Comparison of ENCODE assay signal across 28 cellular contexts in genomic region chr4:77251751-77252150, GRCh38.
"Had no signal": no experiment of that assay in that cellular context is flagged by ENCODE, and none has a peak within 500 bp of the region (broad histone marks: within the 10 kb centered on the region; RNA-seq: fewer than 3 reads in every experiment).

No MANE protein-coding gene starts in this region.

- H3K9me3 Mint-ChIP-seq: stimulated activated effector memory CD8-positive, alpha-beta T cell treated with anti-CD3 and anti-CD28 coated beads, Interleukin-12 subunit alpha, Interleukin-12 subunit beta, amount 100 ng/mL, for 72 hours; stimulated activated memory B cell treated with anti-CD40 and anti-IgM and Interleukin-4, amounts not matched to agents 10 μg/mL and 1 μg/mL and 100 μg/mL, for 72 hours; stimulated activated naive B cell treated with anti-CD40 and anti-IgM and Interleukin-4, amounts not matched to agents 10 μg/mL and 1 μg/mL and 100 μg/mL, for 72 hours; stimulated activated naive CD8-positive, alpha-beta T cell treated with anti-CD3 and anti-CD28 coated beads, Interleukin-15, amount 100 ng/mL, for 72 hours; stimulated activated naive CD8-positive, alpha-beta T cell treated with anti-CD3 and anti-CD28 coated beads, Interleukin-15, Interleukin-2, amounts not matched to agents 100 ng/mL and 50 ng/mL, for 24 hours; type B pancreatic cell had no signal

- H3K36me3 Mint-ChIP-seq: stimulated activated effector memory CD8-positive, alpha-beta T cell treated with anti-CD3 and anti-CD28 coated beads, Interleukin-12 subunit alpha, Interleukin-12 subunit beta, amount 100 ng/mL, for 72 hours; stimulated activated memory B cell treated with anti-CD40 and anti-IgM and Interleukin-4, amounts not matched to agents 10 μg/mL and 1 μg/mL and 100 μg/mL, for 72 hours; stimulated activated naive B cell treated with anti-CD40 and anti-IgM and Interleukin-4, amounts not matched to agents 10 μg/mL and 1 μg/mL and 100 μg/mL, for 72 hours; type B pancreatic cell had no signal

- H3K27me3 ChIP-seq: stomach, suprapubic skin, testis, thyroid gland, tibial artery, tibial nerve, transverse colon, upper lobe of left lung, upper lobe of right lung, uterus, vagina had no signal

- H3K4me3 ChIP-seq: stomach, suprapubic skin, testis, thoracic aorta, thyroid gland, tibial artery, tibial nerve, transverse colon, upper lobe of left lung, upper lobe of right lung, uterus, vagina had no signal

- H3K27me3 Mint-ChIP-seq: stimulated activated memory B cell treated with anti-CD40 and anti-IgM and Interleukin-4, amounts not matched to agents 10 μg/mL and 1 μg/mL and 100 μg/mL, for 72 hours; stimulated activated naive B cell treated with anti-CD40 and anti-IgM and Interleukin-4, amounts not matched to agents 10 μg/mL and 1 μg/mL and 100 μg/mL, for 72 hours had no signal

- H3K36me3 ChIP-seq: stomach, suprapubic skin, thoracic aorta, thyroid gland, tibial artery, tibial nerve, transverse colon, upper lobe of left lung, upper lobe of right lung, uterus, vagina had no signal

- H3K4me1 ChIP-seq: stomach, suprapubic skin, testis, thyroid gland, tibial artery, tibial nerve, transverse colon, upper lobe of right lung, uterus, vagina had no signal

- H3K27ac ChIP-seq: stomach, suprapubic skin, testis, thoracic aorta, thyroid gland, tibial artery, tibial nerve, transverse colon, upper lobe of left lung, upper lobe of right lung, uterus, vagina had no signal

- H3K4me3 Mint-ChIP-seq: stimulated activated effector memory CD8-positive, alpha-beta T cell treated with anti-CD3 and anti-CD28 coated beads, Interleukin-12 subunit alpha, Interleukin-12 subunit beta, amount 100 ng/mL, for 72 hours; stimulated activated memory B cell treated with anti-CD40 and anti-IgM and Interleukin-4, amounts not matched to agents 10 μg/mL and 1 μg/mL and 100 μg/mL, for 72 hours; stimulated activated naive B cell treated with anti-CD40 and anti-IgM and Interleukin-4, amounts not matched to agents 10 μg/mL and 1 μg/mL and 100 μg/mL, for 72 hours; stimulated activated naive CD8-positive, alpha-beta T cell treated with anti-CD3 and anti-CD28 coated beads, Interleukin-15, amount 100 ng/mL, for 72 hours; stimulated activated naive CD8-positive, alpha-beta T cell treated with anti-CD3 and anti-CD28 coated beads, Interleukin-15, Interleukin-2, amounts not matched to agents 100 ng/mL and 50 ng/mL, for 24 hours; type B pancreatic cell had no signal

- H3K9me3 ChIP-seq: stomach, suprapubic skin, testis, thoracic aorta, thyroid gland, tibial nerve, transverse colon, upper lobe of left lung, upper lobe of right lung, uterus, vagina had no signal

- DNase-seq: stimulated activated CD4-positive, alpha-beta T cell treated with anti-CD3 and anti-CD28 coated beads, Interleukin-2, amount 100 ng/mL, for 48 hours; stimulated activated CD4-positive, alpha-beta T cell treated with anti-CD3 and anti-CD28 coated beads, Interleukin-4, amount 100 ng/mL, for 1 hour; stimulated activated CD4-positive, alpha-beta T cell treated with anti-CD3 and anti-CD28 coated beads, Interleukin-4, amount 100 ng/mL, for 24 hours; stimulated activated CD4-positive, alpha-beta T cell treated with anti-CD3 and anti-CD28 coated beads, Interleukin-4, amount 100 ng/mL, for 4 hours; stimulated activated CD8-positive, alpha-beta memory T cell treated with anti-CD3 and anti-CD28 coated beads, Interleukin-4, amount 100 ng/mL, for 48 hours; stimulated activated naive B cell treated with anti-CD40 and anti-IgM and Interleukin-4, amounts not matched to agents 10 μg/mL and 1 μg/mL and 100 μg/mL, for 72 hours; stimulated activated naive CD4-positive, alpha-beta T cell; stimulated activated naive CD4-positive, alpha-beta T cell treated with Interleukin-2 at 50 U/mL for 16 hours; stimulated activated naive CD8-positive, alpha-beta T cell treated with anti-CD3 and anti-CD28 coated beads, Interleukin-15, amount 100 ng/mL, for 72 hours; stimulated activated naive CD8-positive, alpha-beta T cell treated with anti-CD3 and anti-CD28 coated beads, Interleukin-15, Interleukin-2, amounts not matched to agents 100 U/mL and 50 U/mL, for 24 hours; stomach; substantia nigra; testis; thyroid gland; tibial artery; transverse colon; trophoblast cell; upper lobe of left lung; upper lobe of right lung; uterus had no signal

- H3K4me1 Mint-ChIP-seq: stimulated activated effector memory CD8-positive, alpha-beta T cell treated with anti-CD3 and anti-CD28 coated beads, Interleukin-12 subunit alpha, Interleukin-12 subunit beta, amount 100 ng/mL, for 72 hours; stimulated activated memory B cell treated with anti-CD40 and anti-IgM and Interleukin-4, amounts not matched to agents 10 μg/mL and 1 μg/mL and 100 μg/mL, for 72 hours; stimulated activated naive B cell treated with anti-CD40 and anti-IgM and Interleukin-4, amounts not matched to agents 10 μg/mL and 1 μg/mL and 100 μg/mL, for 72 hours; stimulated activated naive CD8-positive, alpha-beta T cell treated with anti-CD3 and anti-CD28 coated beads, Interleukin-15, amount 100 ng/mL, for 72 hours had no signal

- H3K27ac Mint-ChIP-seq: stimulated activated effector memory CD8-positive, alpha-beta T cell treated with anti-CD3 and anti-CD28 coated beads, Interleukin-12 subunit alpha, Interleukin-12 subunit beta, amount 100 ng/mL, for 72 hours; stimulated activated memory B cell treated with anti-CD40 and anti-IgM and Interleukin-4, amounts not matched to agents 10 μg/mL and 1 μg/mL and 100 μg/mL, for 72 hours; stimulated activated naive B cell treated with anti-CD40 and anti-IgM and Interleukin-4, amounts not matched to agents 10 μg/mL and 1 μg/mL and 100 μg/mL, for 72 hours; stimulated activated naive CD8-positive, alpha-beta T cell treated with anti-CD3 and anti-CD28 coated beads, Interleukin-15, amount 100 ng/mL, for 72 hours; stimulated activated naive CD8-positive, alpha-beta T cell treated with anti-CD3 and anti-CD28 coated beads, Interleukin-15, Interleukin-2, amounts not matched to agents 100 ng/mL and 50 ng/mL, for 24 hours; type B pancreatic cell had no signal
